In the genomic region with DNA sequence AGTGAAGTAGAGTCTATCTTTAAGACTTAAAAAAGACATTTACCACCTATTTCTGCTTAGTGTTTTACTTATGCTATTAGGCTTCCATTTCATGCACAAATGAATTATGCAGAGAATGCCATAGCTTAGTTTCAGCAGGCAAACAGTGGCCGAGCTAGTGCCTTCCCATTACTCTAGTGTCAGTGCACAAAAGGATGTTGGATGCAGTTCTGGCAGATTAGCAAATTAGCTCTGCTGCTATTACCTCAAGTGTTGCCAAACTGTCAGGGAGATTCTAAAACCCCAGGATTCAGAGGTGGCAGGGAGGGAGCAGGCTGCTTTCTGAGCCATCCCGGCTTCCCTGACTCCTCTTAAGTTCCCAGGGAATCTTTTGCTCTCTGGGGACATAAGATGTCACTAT, we compare ENCODE assay signal across 29 cellular contexts.
"Had no signal": no experiment of that assay in that cellular context is flagged by ENCODE, and none has a peak within 500 bp of the region (broad histone marks: within the 10 kb centered on the region; RNA-seq: fewer than 3 reads in every experiment).

No MANE protein-coding gene starts in this region.

- H3K9me3 Mint-ChIP-seq: activated naive CD4-positive, alpha-beta T cell treated with anti-CD3 and anti-CD28 coated beads, Interleukin-2, amount 50 U/mL, for 72 hours; activated T-cell treated with anti-CD3 and anti-CD28 coated beads, Interleukin-2, amount 50 U/mL, for 72 hours; central memory CD8-positive, alpha-beta T cell; memory B cell; naive thymus-derived CD4-positive, alpha-beta T cell; neural progenitor cell; T-helper 1 cell treated with Interleukin-12 subunit alpha and Interleukin-12 subunit beta and Interleukin-4 antibody, amounts not matched to agents 30 μg/mL and 1 μg/mL, for 36 hours had no signal

- ATAC-seq: activated naive CD4-positive, alpha-beta T cell treated with anti-CD3 and anti-CD28 coated beads, Interleukin-2, amount 50 U/mL, for 72 hours; activated T-cell treated with anti-CD3 and anti-CD28 coated beads, Interleukin-2, amount 50 U/mL, for 72 hours; gastrocnemius medialis; naive thymus-derived CD4-positive, alpha-beta T cell; stimulated activated naive CD8-positive, alpha-beta T cell treated with anti-CD3 and anti-CD28 coated beads, Interleukin-15, Interleukin-2, amounts not matched to agents 100 U/mL and 50 U/mL, for 24 hours had no signal

- H3K79me2 ChIP-seq: hepatocyte, parathyroid adenoma had no signal

- H3K9me3 ChIP-seq: colonic mucosa, gastrocnemius medialis, right atrium auricular region, spleen, upper lobe of left lung, vagina had no signal

- H3K27me3 ChIP-seq: colonic mucosa, gastrocnemius medialis, neural progenitor cell, right atrium auricular region, upper lobe of left lung, vagina had no signal

- H3K4me3 Mint-ChIP-seq: activated T-cell treated with anti-CD3 and anti-CD28 coated beads, Interleukin-2, amount 50 U/mL, for 72 hours; central memory CD8-positive, alpha-beta T cell; memory B cell; naive thymus-derived CD4-positive, alpha-beta T cell; neural progenitor cell; T-helper 1 cell treated with Interleukin-12 subunit alpha and Interleukin-12 subunit beta and Interleukin-4 antibody, amounts not matched to agents 30 μg/mL and 1 μg/mL, for 36 hours had no signal

- H3K9ac ChIP-seq: neural progenitor cell, parathyroid adenoma had no signal

- H3K4me1 Mint-ChIP-seq: central memory CD8-positive, alpha-beta T cell; memory B cell; naive thymus-derived CD4-positive, alpha-beta T cell had no signal

- H3K27ac ChIP-seq: colonic mucosa, gastrocnemius medialis, hepatocyte, neural progenitor cell, parathyroid adenoma, right atrium auricular region, spleen, upper lobe of left lung, vagina, VCaP had no signal

- H3K4me2 ChIP-seq: hepatocyte, neural progenitor cell had no signal

- H3K36me3 Mint-ChIP-seq: activated naive CD4-positive, alpha-beta T cell treated with anti-CD3 and anti-CD28 coated beads, Interleukin-2, amount 50 U/mL, for 72 hours; memory B cell; naive thymus-derived CD4-positive, alpha-beta T cell; neural progenitor cell had no signal

- DNase-seq: activated CD4-positive, alpha-beta T cell treated with anti-CD3 and anti-CD28 coated beads for 4 hours; activated CD4-positive, alpha-beta T cell treated with anti-CD3 and anti-CD28 coated beads, Interleukin-2, amount 50 U/mL, for 4 hours; activated naive CD4-positive, alpha-beta T cell; activated T-cell treated with anti-CD3 and anti-CD28 coated beads for 4 hours; activated T-cell treated with anti-CD3 and anti-CD28 coated beads, Interleukin-2, amount 50 U/mL, for 72 hours; colonic mucosa; effector memory CD4-positive, alpha-beta T cell; erythroblast; gastrocnemius medialis; glutamatergic neuron; islet precursor cell; midbrain; naive thymus-derived CD4-positive, alpha-beta T cell; occipital lobe; spleen; stimulated activated CD4-positive, alpha-beta T cell treated with anti-CD3 and anti-CD28 coated beads, Interleukin-2, amount 100 ng/mL, for 48 hours; stimulated activated naive CD8-positive, alpha-beta T cell treated with anti-CD3 and anti-CD28 coated beads, Interleukin-15, Interleukin-2, amounts not matched to agents 100 U/mL and 50 U/mL, for 24 hours; T-helper 9 cell had no signal

- H3K4me3 ChIP-seq: colonic mucosa, gastrocnemius medialis, hepatocyte, neural progenitor cell, right atrium auricular region, spleen, upper lobe of left lung, vagina had no signal

- H3K27ac Mint-ChIP-seq: activated naive CD4-positive, alpha-beta T cell treated with anti-CD3 and anti-CD28 coated beads, Interleukin-2, amount 50 U/mL, for 72 hours; activated T-cell treated with anti-CD3 and anti-CD28 coated beads, Interleukin-2, amount 50 U/mL, for 72 hours; memory B cell; naive thymus-derived CD4-positive, alpha-beta T cell; neural progenitor cell; T-helper 1 cell treated with Interleukin-12 subunit alpha and Interleukin-12 subunit beta and Interleukin-4 antibody, amounts not matched to agents 30 μg/mL and 1 μg/mL, for 36 hours had no signal

- H3K4me1 ChIP-seq: colonic mucosa, neural progenitor cell, parathyroid adenoma, right atrium auricular region, spleen, upper lobe of left lung, vagina had no signal

- H3K36me3 ChIP-seq: colonic mucosa, gastrocnemius medialis, neural progenitor cell, right atrium auricular region, spleen, upper lobe of left lung, vagina had no signal

- H2AFZ ChIP-seq: hepatocyte, neural progenitor cell, parathyroid adenoma had no signal
